24 cellular contexts compared by ENCODE assay signal in the genomic region with DNA sequence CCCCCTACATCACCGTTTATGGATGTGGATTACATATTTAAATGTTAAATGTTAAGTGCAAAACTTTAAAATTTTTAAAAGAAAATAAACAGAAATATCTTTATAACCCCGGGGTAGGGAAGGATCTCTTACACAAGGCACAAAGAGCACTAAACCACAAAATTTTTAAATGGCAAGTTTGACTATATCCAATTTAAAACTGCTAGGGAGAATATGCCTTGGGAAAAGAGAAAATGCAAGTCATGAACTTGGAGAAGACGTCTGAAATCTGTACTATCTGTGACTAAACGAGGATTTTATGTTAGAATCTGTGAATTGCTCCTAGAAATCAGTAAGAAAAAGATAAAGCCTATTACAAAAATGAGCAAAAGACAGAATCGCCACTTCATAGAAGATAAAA. TPM values are rescaled to one million over a fixed set of nuclear protein-coding genes. Genes with fewer than 3 reads are reported as not detected.
DNase-seq lines count a peak whose midpoint lies in the region; ATAC-seq, FAIRE-seq and TF ChIP-seq lines count a peak whose summit lies in the region.
"Had no signal": no experiment of that assay in that cellular context is flagged by ENCODE, and none has a peak within 500 bp of the region (broad histone marks: within the 10 kb centered on the region; RNA-seq: fewer than 3 reads in every experiment).

No MANE protein-coding gene starts in this region.

- no peak for TF ChIP-seq RAD21 in A549 (conservative IDR thresholded peaks at IDR 0.05 in 1 of 2, IDR thresholded peaks at IDR 0.05 in 1 of 2)

- CTCF ChIA-PET in A549 (lab: Yijun Ruan, JAX), result interaction anchor here (0.9 kb wide), 1 partner anchor 17 kb away, joined by 3 read pairs; no protein-coding TSS in a partner anchor
- CTCF ChIA-PET in A673 (lab: Charles Lee), result no interaction called here
- CTCF ChIA-PET in activated CD8-positive, alpha-beta memory T cell treated with anti-CD3 and anti-CD28 coated beads, Interleukin-2, amount 10 ng/mL, durations not matched to agents 7 days and 5 days (lab: Charles Lee), result no interaction called here

- TF ChIP-seq POLR2A in A549 (IDR thresholded peaks at IDR 0.05; ENCODE audit: low read length) (no peak), gastroesophageal sphincter (IDR thresholded peaks at IDR 0.05) (no peak)

- H3K27ac ChIP-seq in A549, result no peak overlapping the region
- H3K27ac ChIP-seq in A673 (ENCODE audit: low read depth, low read length, poor library complexity, severe bottlenecking), result peak overlapping the region; percentile 73
- H3K27ac ChIP-seq in SK-N-MC, result peak overlapping the region; percentile 99
- H3K27ac ChIP-seq in gastroesophageal sphincter, result no peak overlapping the region
- H3K27ac ChIP-seq: BLaER1 had no signal

- peaks cover 2% of the 10 kb centered on the region for H3K9me3 Mint-ChIP-seq in central memory CD8-positive, alpha-beta T cell
- no peaks in the 10 kb centered on the region for H3K9me3 Mint-ChIP-seq in activated CD8-positive, alpha-beta memory T cell treated with anti-CD3 and anti-CD28 coated beads, Interleukin-2, amount 10 ng/mL, durations not matched to agents 7 days and 5 days (ENCODE audit: low read depth)

- ATAC-seq in A549, result no peak
- no peak for ATAC-seq in central memory CD8-positive, alpha-beta T cell (replicated peaks; ENCODE audit: extremely low read depth, poor library complexity, severe bottlenecking)
- no peak for ATAC-seq in activated CD8-positive, alpha-beta memory T cell treated with anti-CD3 and anti-CD28 coated beads, Interleukin-2, amount 10 ng/mL, durations not matched to agents 7 days and 5 days
- ATAC-seq in HG02973 (IDR thresholded peaks at IDR 0.05; ENCODE audit: unreplicated experiment), result no peak
- no peak for ATAC-seq in gastroesophageal sphincter
- no peak for ATAC-seq in GM21717 (IDR thresholded peaks at IDR 0.05; ENCODE audit: unreplicated experiment)

- H3K27me3 ChIP-seq in A673 (replicated peaks; ENCODE audit: insufficient read depth, low read depth, low read length, poor library complexity) (no peaks in the 10 kb centered on the region), gastroesophageal sphincter (peaks cover 67% of the 10 kb centered on the region)
- H3K27me3 ChIP-seq: BLaER1 had no signal

- H3K9me3 ChIP-seq in A549, result peaks cover 2% of the 10 kb centered on the region; the same call in 1 of the 3 replicates
- H3K9me3 ChIP-seq in A673 (ENCODE audit: low read depth, low read length, poor library complexity, severe bottlenecking), result no peaks in the 10 kb centered on the region
- no peaks in the 10 kb centered on the region for H3K9me3 ChIP-seq in SK-N-MC (ENCODE audit: low read depth, low read length)
- no peaks in the 10 kb centered on the region for H3K9me3 ChIP-seq in gastroesophageal sphincter
- H3K9me3 ChIP-seq: BE2C, Caco-2 had no signal

- H3K4me2 ChIP-seq in A549, result no peak overlapping the region
- H3K4me2 ChIP-seq: BLaER1 had no signal

- DNase-seq in A549 (ENCODE audit: low read depth in 1 of 2, low spot score in 1 of 2) (no peak), A673 (ENCODE audit: low spot score) (no peak), SK-N-MC (ENCODE audit: low read depth, low spot score) (peak; percentile 99)
- no peak for DNase-seq in central memory CD8-positive, alpha-beta T cell (ENCODE audit: low spot score in 2 of 2)
- DNase-seq in activated CD8-positive, alpha-beta memory T cell treated with anti-CD3 and anti-CD28 coated beads, Interleukin-2, amount 10 ng/mL, durations not matched to agents 7 days and 5 days, result no peak
- DNase-seq: 8988T; ACHN; BE2C; C1 segment of cervical spinal cord; Caco-2; Calu3; CD4-positive, alpha-beta memory T cell; CD4-positive, CD25-positive, alpha-beta regulatory T cell; DMS79 treated with DMSO at 0.1 percent for 48 hours; GF-D8 had no signal

- intact Hi-C loops in A673 (cut with micrococcal nuclease; ENCODE audit: unreplicated experiment), result no loop called here

- H3K36me3 Mint-ChIP-seq in central memory CD8-positive, alpha-beta T cell (ENCODE audit: insufficient read depth), result peaks cover 46% of the 10 kb centered on the region
- H3K36me3 Mint-ChIP-seq in activated CD8-positive, alpha-beta memory T cell treated with anti-CD3 and anti-CD28 coated beads, Interleukin-2, amount 10 ng/mL, durations not matched to agents 7 days and 5 days, result peaks cover 86% of the 10 kb centered on the region
- H3K36me3 Mint-ChIP-seq: CD14-positive monocyte had no signal

- H3K36me3 ChIP-seq in A673 (ENCODE audit: insufficient read depth, low read length, poor library complexity, severe bottlenecking) (no peaks in the 10 kb centered on the region), SK-N-MC (ENCODE audit: insufficient read depth, low read length) (no peaks in the 10 kb centered on the region), gastroesophageal sphincter (no peaks in the 10 kb centered on the region)
- H3K36me3 ChIP-seq: BE2C, BLaER1 had no signal

- BruUV-seq in A673 (replicated peaks; lab: Mats Ljungman, UMichigan), result no TSS peak

- no peaks in the 10 kb centered on the region for H3K27me3 Mint-ChIP-seq in central memory CD8-positive, alpha-beta T cell
- no peaks in the 10 kb centered on the region for H3K27me3 Mint-ChIP-seq in activated CD8-positive, alpha-beta memory T cell treated with anti-CD3 and anti-CD28 coated beads, Interleukin-2, amount 10 ng/mL, durations not matched to agents 7 days and 5 days
- H3K27me3 Mint-ChIP-seq: CD4-positive, alpha-beta memory T cell; CD4-positive, CD25-positive, alpha-beta regulatory T cell had no signal

- POLR2A ChIA-PET in A549 (lab: Yijun Ruan, JAX) (no interaction called here), A673 (lab: Charles Lee; ENCODE audit: low non-redundant PET) (no interaction called here)

- no peak for FAIRE-seq in A549 (lab: Jason Lieb, UNC)
- FAIRE-seq: A204.1, D721Med, G401.6, GM12891 had no signal

- H3K4me1 Mint-ChIP-seq in central memory CD8-positive, alpha-beta T cell, result peaks cover 59% of the 10 kb centered on the region
- peaks cover 21% of the 10 kb centered on the region for H3K4me1 Mint-ChIP-seq in activated CD8-positive, alpha-beta memory T cell treated with anti-CD3 and anti-CD28 coated beads, Interleukin-2, amount 10 ng/mL, durations not matched to agents 7 days and 5 days

- no peak overlapping the region for H3K4me3 Mint-ChIP-seq in central memory CD8-positive, alpha-beta T cell
- H3K4me3 Mint-ChIP-seq in activated CD8-positive, alpha-beta memory T cell treated with anti-CD3 and anti-CD28 coated beads, Interleukin-2, amount 10 ng/mL, durations not matched to agents 7 days and 5 days, result no peak overlapping the region
- H3K4me3 Mint-ChIP-seq: CD4-positive, CD25-positive, alpha-beta regulatory T cell had no signal

- H3K4me1 ChIP-seq in A549 (no peaks in the 10 kb centered on the region), A673 (ENCODE audit: insufficient read depth, low read length, poor library complexity, severe bottlenecking) (no peaks in the 10 kb centered on the region), gastroesophageal sphincter (no peaks in the 10 kb centered on the region)
- H3K4me1 ChIP-seq: BE2C, Caco-2 had no signal

- TF ChIP-seq EP300 in A549 (IDR thresholded peaks at IDR 0.05) (no peak), gastroesophageal sphincter (IDR thresholded peaks at IDR 0.05) (no peak)

- H3K27ac Mint-ChIP-seq in central memory CD8-positive, alpha-beta T cell (ENCODE audit: low read depth), result peak overlapping the region; percentile 79
- H3K27ac Mint-ChIP-seq in activated CD8-positive, alpha-beta memory T cell treated with anti-CD3 and anti-CD28 coated beads, Interleukin-2, amount 10 ng/mL, durations not matched to agents 7 days and 5 days, result no peak overlapping the region

- peak overlapping the region; percentile 73 for H3K9ac ChIP-seq in SK-N-MC (ENCODE audit: insufficient read length)
- H3K9ac ChIP-seq: BLaER1 had no signal

- H3K4me3 ChIP-seq in A549, result no peak overlapping the region
- no peak overlapping the region for H3K4me3 ChIP-seq in A673 (ENCODE audit: low read depth, low read length, poor library complexity, severe bottlenecking)
- peak overlapping the region; percentile 65 for H3K4me3 ChIP-seq in SK-N-MC
- no peak overlapping the region for H3K4me3 ChIP-seq in gastroesophageal sphincter
- H3K4me3 ChIP-seq: BLaER1 had no signal

- 15% methylated on average over 5 of the region's 5 CpGs for WGBS in A549 (ENCODE audit: missing lambda C conversion rate)
- 64 to 67% methylated on average over 4 to 5 of the region's 5 CpGs for WGBS in gastroesophageal sphincter (ENCODE audit: low coverage in 1 of 2), 2 donors

- TF ChIP-seq CTCF in A549 (IDR thresholded peaks at IDR 0.05), result no peak
- TF ChIP-seq CTCF in A673 (conservative IDR thresholded peaks at IDR 0.05; ENCODE audit: low read depth, low read length), result no peak
- no peak for TF ChIP-seq CTCF in gastroesophageal sphincter (IDR thresholded peaks at IDR 0.05)

TF ChIP-seq in A549, 52 proteins besides CTCF, POLR2A, EP300 and RAD21 (continues in another document):
- no peak for TF ChIP-seq FOSB (CRISPR knock-in tag; IDR thresholded peaks at IDR 0.05)

RNA-seq across cellular contexts. Expression of a gene that starts 28.7 kb away (rescaled TPM):
- 12.2 and 12.5 TPM in 2 replicates for polyA plus RNA-seq in A549 (2011; rRNA removed)
- 4.8 and 5.2 TPM in 2 replicates for polyA plus RNA-seq in A549 (2012; cell fraction: cytosol; rRNA removed)
- 5.1 and 6.4 TPM in 2 replicates for polyA plus RNA-seq in A549 (2012; cell fraction: nucleus; rRNA removed)
- 5.4 to 6.8 TPM (median 6.6 TPM) in 3 replicates for polyA plus RNA-seq in A549 (2017; fragmentation: RNase III; extraction: RNeasy Plus Mini Kit Qiagen cat#74134 plus additional on column Dnase treatment)
- polyA minus RNA-seq in A549 (2011; rRNA and poly(A)+ RNA removed), result 11.9 and 22.0 TPM in 2 replicates
- total RNA-seq in A673 (2021), result 31.6 and 34.0 TPM in 2 replicates
- 100 to 1,000 TPM in 1 of 2 experiments, 10 to 100 TPM in 1; 70.5 to 115 TPM for total RNA-seq in activated CD8-positive, alpha-beta memory T cell treated with anti-CD3 and anti-CD28 coated beads, Interleukin-2, amount 10 ng/mL, durations not matched to agents 7 days and 5 days
- 10 to 100 TPM in 1 of 4 donors, 1 to 10 TPM in 3; 1.9 to 12.3 (median 5.0) TPM for total RNA-seq in gastroesophageal sphincter
- total RNA-seq: Caco-2 had no signal

RNA-seq across cellular contexts. Expression of a gene that starts 44.9 kb away (rescaled TPM):
- polyA plus RNA-seq in A549 (2011; rRNA removed) (0.16 and 0.23 TPM in 2 replicates), A549 (2017; fragmentation: RNase III; extraction: RNeasy Plus Mini Kit Qiagen cat#74134 plus additional on column Dnase treatment) (0.08 to 0.12 TPM (median 0.09 TPM) in 3 replicates)
- 0.05 and 0.08 TPM in 2 replicates for polyA plus RNA-seq in A549 (2012; cell fraction: cytosol; rRNA removed)
- polyA plus RNA-seq in A549 (2012; cell fraction: nucleus; rRNA removed), result 0.16 and 0.24 TPM in 2 replicates
- 0.24 TPM in 1 of 2 replicates, not detected in the other for polyA minus RNA-seq in A549 (2011; rRNA and poly(A)+ RNA removed)
- total RNA-seq in A673 (2021) (8.1 and 13.2 TPM in 2 replicates), gastroesophageal sphincter (10 to 100 TPM in 1 of 4 donors, 1 to 10 TPM in 3; 3.6 to 10.2 (median 6.9) TPM)
- 10 to 100 TPM; 22.6 to 31.6 TPM for total RNA-seq in activated CD8-positive, alpha-beta memory T cell treated with anti-CD3 and anti-CD28 coated beads, Interleukin-2, amount 10 ng/mL, durations not matched to agents 7 days and 5 days
- total RNA-seq: Caco-2 had no signal

Comparison
In these comparisons a context has a peak if more than half of its experiments do, and no peak if none do; other contexts are left out.
1. H3K27ac ChIP-seq: peak in A673 (single experiment) and SK-N-MC (single experiment); none in A549 (0 of 2) and gastroesophageal sphincter (0 of 4).